ENCODE assay signal across 9 cellular contexts in the genomic region with DNA sequence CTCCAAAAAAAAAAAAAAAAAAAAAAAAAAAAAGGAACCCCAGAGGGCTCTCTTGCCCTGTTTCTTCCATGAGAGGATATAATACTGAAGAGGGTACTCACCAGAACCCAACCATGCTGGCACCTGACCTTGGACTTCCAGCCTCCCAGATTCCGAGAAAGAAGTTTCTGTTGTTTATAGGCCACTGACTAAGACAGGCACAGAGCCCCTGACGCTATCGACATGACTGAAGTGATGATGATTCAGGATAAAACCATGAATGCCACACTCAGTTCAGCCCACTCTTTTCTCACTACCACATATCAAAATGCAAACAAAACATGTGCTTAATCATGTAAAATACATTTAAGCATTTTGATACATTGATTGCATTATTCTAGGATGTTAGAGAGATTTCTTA.
DNase-seq lines count a peak whose midpoint lies in the region; ATAC-seq and TF ChIP-seq lines count a peak whose summit lies in the region.
"Had no signal": no experiment of that assay in that cellular context is flagged by ENCODE, and none has a peak within 500 bp of the region (broad histone marks: within the 10 kb centered on the region; RNA-seq: fewer than 3 reads in every experiment).

No MANE protein-coding gene starts in this region.

- POLR2A ChIA-PET in GM10248 (lab: Yijun Ruan, JAX): no interaction called here

- CTCF ChIA-PET in GM10248 (lab: Yijun Ruan, JAX): no interaction called here

- peak; percentile 66 to 79 for ATAC-seq in activated CD4-positive, CD25-positive, alpha-beta regulatory T cell treated with anti-CD3 and anti-CD28 coated beads, Interleukin-2, amount 50 U/mL, for 24 hours

- TF ChIP-seq CTCF in GM10248 (IDR thresholded peaks at IDR 0.05; ENCODE audit: control extremely low read depth, extremely low read depth, low read depth, missing control alignments): no peak

- no peak for DNase-seq in activated CD4-positive, CD25-positive, alpha-beta regulatory T cell (lab: John Stamatoyannopoulos, UW)
- DNase-seq in HK-2 (ENCODE audit: unreplicated experiment) (peak; percentile 16), amniotic stem cell (lab: John Stamatoyannopoulos, UW) (peak; percentile 51), non-pigmented ciliary epithelial cell (ENCODE audit: low read depth) (peak; percentile 62), nucleus accumbens (lab: John Stamatoyannopoulos, UW) (no peak), GM10248 (ENCODE audit: extremely low spot score) (no peak), NCI-H1930 (lab: John Stamatoyannopoulos, UW) (no peak)
- DNase-seq: ovary had no signal

Comparison
In these comparisons a context has a peak if more than half of its experiments do, and no peak if none do; other contexts are left out.
1. DNase-seq: peak in HK-2 (single experiment), amniotic stem cell (single experiment) and non-pigmented ciliary epithelial cell (single experiment); none in activated CD4-positive, CD25-positive, alpha-beta regulatory T cell (0 of 4), nucleus accumbens (0 of 56), GM10248 (single experiment) and NCI-H1930 (0 of 2).